ENCODE assay signal across 2 cellular contexts in genomic region chr10:102009801-102010425, GRCh38.
A peak's percentile ranks its signal among the peaks of the same experiment; 100 is the strongest.
TF ChIP-seq lines count a peak whose summit lies in the region.

No MANE protein-coding gene starts in this region.

TF ChIP-seq in A549, 52 proteins besides CTCF, POLR2A, EP300 and RAD21:
- TF ChIP-seq USF2 (IDR thresholded peaks at IDR 0.05) (no peak), SMC3 (IDR thresholded peaks at IDR 0.05) (peak; percentile 96), FOSL2 (IDR thresholded peaks at IDR 0.05) (no peak), FOSL2 (CRISPR knock-in tag; IDR thresholded peaks at IDR 0.05) (peak; percentile 76), HOXB5 (CRISPR knock-in tag; IDR thresholded peaks at IDR 0.05) (no peak), MAX (IDR thresholded peaks at IDR 0.05) (0 out of 2 replicates have a peak, but pooled peaks have one; percentile 32)

TF ChIP-seq in IMR-90, 13 proteins besides CTCF, POLR2A, EP300 and RAD21:
- no peak for TF ChIP-seq RCOR1 (IDR thresholded peaks at IDR 0.05; ENCODE audit: insufficient replicate concordance, low read length)
- TF ChIP-seq FOS (IDR thresholded peaks at IDR 0.05; ENCODE audit: low read depth, low read length) = peak; percentile 57
- peak; percentile 100 for TF ChIP-seq SMC3 (IDR thresholded peaks at IDR 0.05; ENCODE audit: low read depth, low read length)
